Comparison of ENCODE assay signal across 13 cellular contexts in genomic region chr4:84924439-84924838, GRCh38.
"Had no signal": no experiment of that assay in that cellular context is flagged by ENCODE, and none has a peak within 500 bp of the region (broad histone marks: within the 10 kb centered on the region; RNA-seq: fewer than 3 reads in every experiment).

No MANE protein-coding gene starts in this region.

- H3K4me3 Mint-ChIP-seq: T-helper 2 cell treated with Interferon-gamma antibody and Interleukin-4, amounts not matched to agents 5 μg/mL and 100 μg/mL, for 36 hours had no signal

- DNase-seq: activated CD4-positive, alpha-beta T cell treated with anti-CD3 and anti-CD28 coated beads for 1 hour; activated CD4-positive, alpha-beta T cell treated with anti-CD3 and anti-CD28 coated beads, Interleukin-2, amount 50 U/mL, for 4 hours; activated naive CD4-positive, alpha-beta T cell treated with Interleukin-2 at 50 U/mL for 16 hours; activated T-cell treated with anti-CD3 and anti-CD28 coated beads for 4 hours; aorta; left colon; pancreas; stimulated activated CD4-positive, alpha-beta T cell treated with anti-CD3 and anti-CD28 coated beads, Interleukin-4, amount 100 ng/mL, for 24 hours; stimulated activated naive CD4-positive, alpha-beta T cell treated with Interleukin-2 at 50 U/mL for 16 hours; upper lobe of left lung had no signal

- H3K27ac Mint-ChIP-seq: T-helper 2 cell treated with Interferon-gamma antibody and Interleukin-4, amounts not matched to agents 5 μg/mL and 100 μg/mL, for 36 hours had no signal

- H3K4me3 ChIP-seq: breast epithelium, lung, pancreas, upper lobe of left lung had no signal

- H3K27ac ChIP-seq: breast epithelium, pancreas, upper lobe of left lung had no signal

- H3K9me3 ChIP-seq: breast epithelium, pancreas, upper lobe of left lung had no signal

- H3K36me3 ChIP-seq: breast epithelium, pancreas, upper lobe of left lung had no signal

- H3K27me3 ChIP-seq: breast epithelium, pancreas, upper lobe of left lung had no signal

- H3K9me3 Mint-ChIP-seq: T-helper 2 cell treated with Interferon-gamma antibody and Interleukin-4, amounts not matched to agents 5 μg/mL and 100 μg/mL, for 36 hours had no signal

- ATAC-seq: left colon had no signal
